Comparison of ENCODE assay signal across 11 cellular contexts in genomic region chr9:33080534-33080933, GRCh38. TPM values are rescaled to one million over a fixed set of nuclear protein-coding genes. Genes with fewer than 3 reads are reported as not detected.
DNase-seq lines count a peak whose midpoint lies in the region; ATAC-seq and TF ChIP-seq lines count a peak whose summit lies in the region.
"Had no signal": no experiment of that assay in that cellular context is flagged by ENCODE, and none has a peak within 500 bp of the region (broad histone marks: within the 10 kb centered on the region; RNA-seq: fewer than 3 reads in every experiment).

No MANE protein-coding gene starts in this region.

- H3K4me2 ChIP-seq in GM23338: no peak overlapping the region

- peaks cover 6% of the 10 kb centered on the region; the same call in 2 of the 3 replicates for H3K36me3 Mint-ChIP-seq in GM23338 (ENCODE audit: low read depth)
- H3K36me3 Mint-ChIP-seq: natural killer cell had no signal

- peaks cover 4% of the 10 kb centered on the region; the same call in 1 of the 2 replicates for H3K4me1 ChIP-seq in GM23338 (ENCODE audit: insufficient read depth)
- H3K4me1 ChIP-seq in ectodermal cell (ENCODE audit: control insufficient read depth, insufficient read depth, low read length): peaks cover 5% of the 10 kb centered on the region
- no peaks in the 10 kb centered on the region for H3K4me1 ChIP-seq in prostate gland (replicated peaks)
- H3K4me1 ChIP-seq in testis: peaks cover 3% of the 10 kb centered on the region

- TF ChIP-seq CTCF in GM23338 (conservative IDR thresholded peaks at IDR 0.05; ENCODE audit: low read depth in 2 of 2) (no peak), NB4 (IDR thresholded peaks at IDR 0.05; ENCODE audit: low read depth, low read length) (no peak), prostate gland (IDR thresholded peaks at IDR 0.05) (no peak), testis (IDR thresholded peaks at IDR 0.05) (no peak)

- H3K9me2 ChIP-seq in GM23338 (ENCODE audit: insufficient read depth): no peaks in the 10 kb centered on the region

- WGBS in ectodermal cell, 2 experiments: 86 to 88% methylated on average over 6 of the region's 6 CpGs
- 43% methylated on average over 6 of the region's 6 CpGs for WGBS in prostate gland
- 68 to 79% methylated on average over 6 of the region's 6 CpGs for WGBS in testis, 2 donors

- H3K27me3 Mint-ChIP-seq in GM23338 (ENCODE audit: insufficient read depth, low read depth, poor library complexity): peaks cover 18% of the 10 kb centered on the region
- H3K27me3 Mint-ChIP-seq: activated naive CD8-positive, alpha-beta T cell treated with anti-CD3 and anti-CD28 coated beads, Interleukin-2, amount 10 ng/mL, durations not matched to agents 7 days and 5 days had no signal

- no peak overlapping the region for H3K27ac ChIP-seq in GM23338 (ENCODE audit: low read depth)
- H3K27ac ChIP-seq in ectodermal cell (ENCODE audit: insufficient read depth, low read depth, low read length, poor library complexity, severe bottlenecking): no peak overlapping the region
- peak overlapping the region; percentile 59 to 73 for H3K27ac ChIP-seq in prostate gland
- H3K27ac ChIP-seq in testis: peak overlapping the region in 1 of 2 donors; percentile 3

- peak overlapping the region; percentile 75; the same call in 1 of the 2 replicates for H2AFZ ChIP-seq in GM23338

- TF ChIP-seq POLR2A in NB4 (IDR thresholded peaks at IDR 0.05; ENCODE audit: extremely low read depth, insufficient read length) (no peak), prostate gland (IDR thresholded peaks at IDR 0.05) (no peak), testis (IDR thresholded peaks at IDR 0.05) (no peak)

- no peak overlapping the region for H3K4me3 Mint-ChIP-seq in GM23338
- H3K4me3 Mint-ChIP-seq: activated naive CD8-positive, alpha-beta T cell treated with anti-CD3 and anti-CD28 coated beads, Interleukin-2, amount 10 ng/mL, durations not matched to agents 7 days and 5 days; effector memory CD8-positive, alpha-beta T cell; natural killer cell had no signal

- ATAC-seq in GM23338 (no peak), HG03342 (IDR thresholded peaks at IDR 0.05; ENCODE audit: unreplicated experiment) (no peak), HG03460 (IDR thresholded peaks at IDR 0.05; ENCODE audit: unreplicated experiment) (no peak)

- H3F3A ChIP-seq in GM23338 (replicated peaks; ENCODE audit: low read depth): 0 out of 2 replicates have a peak, but pooled peaks cover 3% of the 10 kb centered on the region

- H3K9me3 ChIP-seq in ectodermal cell (ENCODE audit: control insufficient read depth, low read length): no peaks in the 10 kb centered on the region
- no peaks in the 10 kb centered on the region for H3K9me3 ChIP-seq in prostate gland
- H3K9me3 ChIP-seq in testis: no peaks in the 10 kb centered on the region

- H3K9me3 Mint-ChIP-seq in GM23338: peaks cover 12% of the 10 kb centered on the region
- H3K9me3 Mint-ChIP-seq: activated naive CD8-positive, alpha-beta T cell treated with anti-CD3 and anti-CD28 coated beads, Interleukin-2, amount 10 ng/mL, durations not matched to agents 7 days and 5 days; effector memory CD8-positive, alpha-beta T cell; natural killer cell had no signal

- intact Hi-C loops in prostate gland (cut with DNase I): loop anchor here (5.0 kb wide), 1 partner anchor 87 kb away; the partner anchor contains the start of gene B4GALT1
- intact Hi-C loops in testis (cut with DNase I; ENCODE audit: low total_unique reads): loop anchor here (5.0 to 10.0 kb wide), 2 partner anchors 84 to 147 kb away; partner anchors contain the start of gene B4GALT1

- H3K4me1 Mint-ChIP-seq in GM23338: peaks cover 2% of the 10 kb centered on the region; the same call in 2 of the 3 replicates

- DNase-seq in GM23338 (ENCODE audit: low spot score) (no peak), NB4 (ENCODE audit: low read depth) (no peak), prostate gland (ENCODE audit: low spot score) (peak; percentile 59), T-helper 9 cell (no peak), testis (no peak)
- DNase-seq: natural killer cell had no signal

- H3K27me3 ChIP-seq in GM23338 (ENCODE audit: insufficient read depth) (no peaks in the 10 kb centered on the region), ectodermal cell (ENCODE audit: control insufficient read depth, insufficient read depth, low read length, poor library complexity, severe bottlenecking) (peaks cover 4% of the 10 kb centered on the region), prostate gland (replicated peaks; ENCODE audit: insufficient read depth) (no peaks in the 10 kb centered on the region), testis (no peaks in the 10 kb centered on the region)

- H3K27ac Mint-ChIP-seq in GM23338: no peak overlapping the region
- H3K27ac Mint-ChIP-seq: activated naive CD8-positive, alpha-beta T cell treated with anti-CD3 and anti-CD28 coated beads, Interleukin-2, amount 10 ng/mL, durations not matched to agents 7 days and 5 days; effector memory CD8-positive, alpha-beta T cell; natural killer cell had no signal

- H3K4me3 ChIP-seq in GM23338 (no peak overlapping the region), NB4 (ENCODE audit: low read depth, low read length) (peak overlapping the region; percentile 37), ectodermal cell (ENCODE audit: insufficient read depth, low read depth, low read length) (peak overlapping the region; percentile 13), prostate gland (no peak overlapping the region), testis (no peak overlapping the region)

- peaks cover 8% of the 10 kb centered on the region for H3K79me2 ChIP-seq in GM23338 (replicated peaks; ENCODE audit: insufficient read depth)

- no peaks in the 10 kb centered on the region for H3K36me3 ChIP-seq in GM23338 (ENCODE audit: insufficient read depth)
- no peaks in the 10 kb centered on the region for H3K36me3 ChIP-seq in ectodermal cell (ENCODE audit: control insufficient read depth, insufficient read depth, low read length)
- H3K36me3 ChIP-seq in prostate gland: no peaks in the 10 kb centered on the region
- H3K36me3 ChIP-seq in testis (ENCODE audit: low read depth, missing control alignments): no peaks in the 10 kb centered on the region

- H4K20me1 ChIP-seq in GM23338 (replicated peaks; ENCODE audit: insufficient read depth): 0 out of 2 replicates have a peak, but pooled peaks cover 4% of the 10 kb centered on the region

TF ChIP-seq in GM23338, 12 proteins besides CTCF, POLR2A, EP300 and RAD21:
- TF ChIP-seq JUNB (IDR thresholded peaks at IDR 0.05; ENCODE audit: unreplicated experiment): no peak
- TF ChIP-seq EZH2 (IDR thresholded peaks at IDR 0.05; ENCODE audit: low read depth, unreplicated experiment): no peak

RNA-seq across cellular contexts. Expression of gene SMU1, which starts 4.1 kb away (rescaled TPM):
- 23.3 and 23.8 TPM in 2 replicates for total RNA-seq in GM23338 (2014; rRNA removed; shearing (Covaris generic))
- 12.8 and 14.3 TPM in 2 replicates for polyA plus RNA-seq in GM23338 (2016; fragmentation: Nextera tagmentation; extraction: Ambion mirVana)
- polyA plus RNA-seq in ectodermal cell (2013, experiment 1 of 4): 28.2 TPM
- polyA plus RNA-seq in ectodermal cell (2013, experiment 2 of 4): 28.9 TPM
- polyA plus RNA-seq in ectodermal cell (2013, experiment 3 of 4): 16.5 TPM
- 17.8 TPM for polyA plus RNA-seq in ectodermal cell (2013, experiment 4 of 4)
- 10 to 100 TPM; 18.4 to 19.1 TPM for total RNA-seq in prostate gland
- total RNA-seq in testis: 10 to 100 TPM; 16.2 to 16.3 TPM
- polyA plus RNA-seq in testis (ENCODE audit: insufficient read depth, low read depth, low replicate concordance): 17.1 TPM

RNA-seq across cellular contexts. Expression of gene DNAJA1, which starts 55.5 kb away (rescaled TPM):
- 95.4 and 102 TPM in 2 replicates for total RNA-seq in GM23338 (2014; rRNA removed; shearing (Covaris generic))
- polyA plus RNA-seq in GM23338 (2016; fragmentation: Nextera tagmentation; extraction: Ambion mirVana): 104 and 115 TPM in 2 replicates
- 228 TPM for polyA plus RNA-seq in ectodermal cell (2013, experiment 1 of 4)
- polyA plus RNA-seq in ectodermal cell (2013, experiment 2 of 4): 202 TPM
- 154 TPM for polyA plus RNA-seq in ectodermal cell (2013, experiment 3 of 4)
- polyA plus RNA-seq in ectodermal cell (2013, experiment 4 of 4): 171 TPM
- total RNA-seq in prostate gland: 100 to 1,000 TPM in 1 of 2 donors, 10 to 100 TPM in 1; 99.4 to 116 TPM
- 100 to 1,000 TPM; 146 to 149 TPM for total RNA-seq in testis
- 256 TPM for polyA plus RNA-seq in testis (ENCODE audit: insufficient read depth, low read depth, low replicate concordance)

Comparison
In these comparisons a context has a peak if more than half of its experiments do, and no peak if none do; other contexts are left out.
1. H3K27ac ChIP-seq: peak in prostate gland (2 of 2); none in GM23338 (single experiment) and ectodermal cell (single experiment).
2. H3K4me3 ChIP-seq: peak in NB4 (single experiment) and ectodermal cell (single experiment); none in GM23338 (single experiment), prostate gland (0 of 2) and testis (0 of 2).